Comparison of ENCODE assay signal across 23 cellular contexts in genomic region chr7:87450706-87451105, GRCh38. TPM values are rescaled to one million over a fixed set of nuclear protein-coding genes. Genes with fewer than 3 reads are reported as not detected.
DNase-seq lines count a peak whose midpoint lies in the region; ATAC-seq and TF ChIP-seq lines count a peak whose summit lies in the region.
"Had no signal": no experiment of that assay in that cellular context is flagged by ENCODE, and none has a peak within 500 bp of the region (broad histone marks: within the 10 kb centered on the region; RNA-seq: fewer than 3 reads in every experiment).

No MANE protein-coding gene starts in this region.

- POLR2A ChIA-PET in MCF 10A (lab: Yijun Ruan, JAX) = no interaction called here

- no peaks in the 10 kb centered on the region for H3K4me1 Mint-ChIP-seq in MCF 10A (ENCODE audit: insufficient read depth, unreplicated experiment)
- H3K4me1 Mint-ChIP-seq: CD8-positive, alpha-beta memory T cell had no signal

- DNase-seq in MCF 10A (ENCODE audit: unreplicated experiment) = peak; percentile 7
- no peak for DNase-seq in breast epithelium (ENCODE audit: low spot score in 2 of 2)
- DNase-seq in LNCaP clone FGC (ENCODE audit: low read depth) = peak; percentile 8
- DNase-seq in right lobe of liver = no peak
- no peak for DNase-seq in NCI-H2107 treated with DMSO at 0.1 percent for 48 hours (lab: John Stamatoyannopoulos, UW; ENCODE audit: unreplicated experiment)
- no peak for DNase-seq in DMS114 treated with DMSO at 0.1 percent for 48 hours (lab: John Stamatoyannopoulos, UW; ENCODE audit: unreplicated experiment)
- DNase-seq: 8988T; ACHN; AML-193; BE2C; CD4-positive, alpha-beta T cell; CD8-positive, alpha-beta memory T cell; DMS 273 treated with DMSO at 0.1 percent for 48 hours; DMS53; DMS79 treated with DMSO at 0.1 percent for 48 hours; GF-D8; GOT3; HFFc6 had no signal

- 41% methylated on average over 1 of the region's 1 CpG for WGBS in right lobe of liver (ENCODE audit: insufficient coverage, low coverage, low lambda C conversion rate, missing lambda C conversion rate)

- TF ChIP-seq CTCF in MCF 10A (IDR thresholded peaks at IDR 0.05; ENCODE audit: unreplicated experiment) (no peak), breast epithelium (IDR thresholded peaks at IDR 0.05) (no peak), LNCaP clone FGC (IDR thresholded peaks at IDR 0.05; ENCODE audit: control insufficient read depth, extremely low read depth, insufficient read depth) (no peak), right lobe of liver (IDR thresholded peaks at IDR 0.05) (no peak)

- TF ChIP-seq POLR2A in breast epithelium (IDR thresholded peaks at IDR 0.05) = no peak
- TF ChIP-seq POLR2A in right lobe of liver (IDR thresholded peaks at IDR 0.05) = no peak

- H3K9me3 Mint-ChIP-seq in MCF 10A (ENCODE audit: unreplicated experiment) = no peaks in the 10 kb centered on the region
- H3K9me3 Mint-ChIP-seq: CD14-positive monocyte; CD4-positive, alpha-beta T cell; CD8-positive, alpha-beta memory T cell; HFFc6 had no signal

- peaks cover 55% of the 10 kb centered on the region for H3K27me3 Mint-ChIP-seq in MCF 10A (ENCODE audit: insufficient read depth, unreplicated experiment)

- peak; percentile 35 to 79 (median 68) for ATAC-seq in right lobe of liver
- ATAC-seq: A549 had no signal

- H3K4me1 ChIP-seq in breast epithelium = no peaks in the 10 kb centered on the region
- H3K4me1 ChIP-seq in right lobe of liver = peaks cover 0 to 8% (median 0%) of the 10 kb centered on the region in 4 donors
- H3K4me1 ChIP-seq: A549, BE2C, HAP-1 had no signal

- H3K9me3 ChIP-seq in breast epithelium (no peaks in the 10 kb centered on the region), right lobe of liver (no peaks in the 10 kb centered on the region)
- H3K9me3 ChIP-seq: A549; BE2C; BLaER1 treated with 17β-estradiol and CSF1 and Interleukin-3, amounts not matched to agents 10 nM and 100 nM; HAP-1 had no signal

- H3K36me3 ChIP-seq in breast epithelium (no peaks in the 10 kb centered on the region), right lobe of liver (peaks cover 0 to 46% (median 20%) of the 10 kb centered on the region in 4 donors)
- H3K36me3 ChIP-seq: BE2C, HAP-1 had no signal

- H3K4me3 ChIP-seq in breast epithelium = no peak overlapping the region
- no peak overlapping the region for H3K4me3 ChIP-seq in LNCaP clone FGC (ENCODE audit: low read depth, low read length)
- no peak overlapping the region for H3K4me3 ChIP-seq in right lobe of liver
- H3K4me3 ChIP-seq: A549; BLaER1 treated with 17β-estradiol and CSF1 and Interleukin-3, amounts not matched to agents 10 nM and 100 nM; HAP-1 had no signal

- CTCF ChIA-PET in MCF 10A (lab: Yijun Ruan, JAX) = no interaction called here

- H3K27ac ChIP-seq in breast epithelium = no peak overlapping the region
- H3K27ac ChIP-seq in right lobe of liver = peak overlapping the region in 1 of 3 donors; percentile 38
- H3K27ac ChIP-seq: A549; BLaER1 treated with 17β-estradiol and CSF1 and Interleukin-3, amounts not matched to agents 10 nM and 100 nM had no signal

- H3K27ac Mint-ChIP-seq in MCF 10A (ENCODE audit: low read depth, unreplicated experiment) = no peak overlapping the region
- H3K27ac Mint-ChIP-seq: CD14-positive monocyte; CD4-positive, alpha-beta T cell; CD8-positive, alpha-beta memory T cell; HFFc6 had no signal

- H3K4me3 Mint-ChIP-seq in MCF 10A (ENCODE audit: unreplicated experiment) = no peak overlapping the region
- H3K4me3 Mint-ChIP-seq: CD14-positive monocyte; CD4-positive, alpha-beta T cell; CD8-positive, alpha-beta memory T cell; HFFc6 had no signal

- H3K27me3 ChIP-seq in breast epithelium (no peaks in the 10 kb centered on the region), right lobe of liver (no peaks in the 10 kb centered on the region)
- H3K27me3 ChIP-seq: BE2C; BLaER1 treated with 17β-estradiol and CSF1 and Interleukin-3, amounts not matched to agents 10 nM and 100 nM had no signal

- intact Hi-C loops in MCF 10A (cut with micrococcal nuclease) = no loop called here
- intact Hi-C loops in breast epithelium (cut with DNase I; ENCODE audit: low total_unique reads) = no loop called here
- intact Hi-C loops in right lobe of liver (cut with DNase I) = no loop called here

- no TSS peak for BruUV-seq in MCF 10A (replicated peaks; lab: Mats Ljungman, UMichigan)

- no peaks in the 10 kb centered on the region for H3K36me3 Mint-ChIP-seq in MCF 10A (ENCODE audit: insufficient read depth, unreplicated experiment)
- H3K36me3 Mint-ChIP-seq: CD14-positive monocyte; CD8-positive, alpha-beta memory T cell had no signal

RNA-seq across cellular contexts. Expression of gene ABCB4, which starts 24.8 kb away (rescaled TPM):
- total RNA-seq in MCF 10A (2022) (not detected in 2 replicates), breast epithelium (1 to 10 TPM in 2 of 3 donors, under 1 TPM in 1; 0.33 to 2.8 (median 1.3) TPM), right lobe of liver (100 to 1,000 TPM in 5 of 6 experiments, 10 to 100 TPM in 1; 57.2 to 189 (median 115) TPM)
- total RNA-seq: CD4-positive, alpha-beta T cell; G401 had no signal

Comparison
In these comparisons a context has a peak if more than half of its experiments do, and no peak if none do; other contexts are left out.
1. DNase-seq: peak in MCF 10A (single experiment) and LNCaP clone FGC (single experiment); none in breast epithelium (0 of 2), right lobe of liver (0 of 3), NCI-H2107 treated with DMSO at 0.1 percent for 48 hours (single experiment) and DMS114 treated with DMSO at 0.1 percent for 48 hours (single experiment).
2. RNA of gene ABCB4, which starts 24.8 kb away (total RNA-seq): 57.2 to 189 TPM in right lobe of liver; 0.33 to 2.8 TPM in breast epithelium and not detected in MCF 10A; every median in the first group is over 10 times any median in the second.